In genomic region chr11:35303596-35304392, GRCh38 we compare ENCODE assay signal across 1 cellular context.
TF ChIP-seq lines count a peak whose summit lies in the region.

No MANE protein-coding gene starts in this region.

TF ChIP-seq in GM23338, 12 proteins besides CTCF, POLR2A, EP300 and RAD21 (continued from another document):
- TF ChIP-seq REST (IDR thresholded peaks at IDR 0.05; ENCODE audit: unreplicated experiment) = no peak
- TF ChIP-seq STAT1 (IDR thresholded peaks at IDR 0.05; ENCODE audit: unreplicated experiment) = no peak
- no peak for TF ChIP-seq CREB1 (CRISPR knock-in tag; IDR thresholded peaks at IDR 0.05; ENCODE audit: low read depth)
